Comparison of ENCODE assay signal across 14 cellular contexts in genomic region chr1:58769809-58770345, GRCh38. TPM values are rescaled to one million over a fixed set of nuclear protein-coding genes. Genes with fewer than 3 reads are reported as not detected.
DNase-seq lines count a peak whose midpoint lies in the region; ATAC-seq and TF ChIP-seq lines count a peak whose summit lies in the region.
"Had no signal": no experiment of that assay in that cellular context is flagged by ENCODE, and none has a peak within 500 bp of the region (broad histone marks: within the 10 kb centered on the region; RNA-seq: fewer than 3 reads in every experiment).

No MANE protein-coding gene starts in this region.

- WGBS in SK-N-SH (ENCODE audit: low lambda C conversion rate) = 56% methylated on average over 9 of the region's 9 CpGs

- POLR2A ChIA-PET in SK-N-SH (lab: Yijun Ruan, JAX) = no interaction called here

- H3K27ac ChIP-seq in SK-N-SH (ENCODE audit: low read depth in 2 of 2, low read length in 1 of 2) (peak overlapping the region; percentile 53 to 65; a peak in 3 of 4 replicates), uterus (peak overlapping the region; percentile 31 to 46)
- H3K27ac ChIP-seq: 22Rv1, ovary, PC-9 had no signal

- DNase-seq in NCI-H1694 treated with DMSO at 0.1 percent for 48 hours (lab: John Stamatoyannopoulos, UW) (peak; percentile 35), NCI-H1694 (lab: John Stamatoyannopoulos, UW) (no peak), SK-N-SH (no peak), fibroblast of gingiva (ENCODE audit: low read depth) (peak; percentile 49), uterus (no peak), NAMALWA (ENCODE audit: low spot score) (no peak)
- DNase-seq: activated effector memory CD4-positive, alpha-beta T cell treated with Interleukin-2 at 50 U/mL for 16 hours; DMS79; MM.1S had no signal

- no peaks in the 10 kb centered on the region for H3K27me3 ChIP-seq in SK-N-SH (ENCODE audit: insufficient read depth)
- no peaks in the 10 kb centered on the region for H3K27me3 ChIP-seq in uterus
- H3K27me3 ChIP-seq: ovary had no signal

- no peaks in the 10 kb centered on the region for H3K36me3 ChIP-seq in SK-N-SH (replicated peaks in 1 of 2; ENCODE audit: control insufficient read depth in 1 of 2, insufficient read depth in 2 of 2, low read length in 1 of 2)
- H3K36me3 ChIP-seq in uterus = no peaks in the 10 kb centered on the region
- H3K36me3 ChIP-seq: ovary had no signal

- no peak for TF ChIP-seq CTCF in SK-N-SH (IDR thresholded peaks at IDR 0.05)
- TF ChIP-seq CTCF in uterus (IDR thresholded peaks at IDR 0.05) = no peak

- H3K4me1 ChIP-seq in SK-N-SH (ENCODE audit: control insufficient read depth in 1 of 2, insufficient read depth in 2 of 2, low read depth in 1 of 2, low read length in 1 of 2) (peaks cover 0 to 22% of the 10 kb centered on the region in 2 experiments), uterus (peaks cover 0 to 5% of the 10 kb centered on the region in 2 donors)

- H3F3A ChIP-seq in SK-N-SH (replicated peaks; ENCODE audit: insufficient read depth) = peaks cover 17% of the 10 kb centered on the region

- H3K4me3 ChIP-seq in SK-N-SH (ENCODE audit: low read depth in 2 of 2, low read length in 1 of 2) = no peak overlapping the region
- no peak overlapping the region for H3K4me3 ChIP-seq in uterus
- H3K4me3 ChIP-seq: ovary, PC-9 had no signal

- no peak for TF ChIP-seq POLR2A in uterus (IDR thresholded peaks at IDR 0.05)

- intact Hi-C loops in uterus (cut with DNase I; ENCODE audit: low total_unique reads) = no loop called here

- no peak for TF ChIP-seq RAD21 in SK-N-SH (IDR thresholded peaks at IDR 0.05; ENCODE audit: low read length)

- H3K9me3 ChIP-seq in SK-N-SH (no peaks in the 10 kb centered on the region), uterus (no peaks in the 10 kb centered on the region)
- H3K9me3 ChIP-seq: ovary had no signal

- peak overlapping the region; percentile 46; the same call in 1 of the 2 replicates for H3K4me2 ChIP-seq in SK-N-SH
- H3K4me2 ChIP-seq: PC-9 had no signal

- no peak overlapping the region for H3K9ac ChIP-seq in SK-N-SH

- ATAC-seq in GM21723 (IDR thresholded peaks at IDR 0.05; ENCODE audit: unreplicated experiment) = no peak
- no peak for ATAC-seq in GM21786 (IDR thresholded peaks at IDR 0.05; ENCODE audit: unreplicated experiment)

- CTCF ChIA-PET in SK-N-SH (lab: Yijun Ruan, JAX) = interaction anchor here (0.7 to 4.2 kb wide), 8 partner anchors 9 to 990 kb away, joined by 3 to 31 read pairs (median 4); no protein-coding TSS in a partner anchor

- no peaks in the 10 kb centered on the region for H3K9me2 ChIP-seq in SK-N-SH

- no peaks in the 10 kb centered on the region for H4K20me1 ChIP-seq in SK-N-SH (ENCODE audit: insufficient read depth)

- H2AFZ ChIP-seq in SK-N-SH (ENCODE audit: low read depth) = peak overlapping the region; percentile 56
- H2AFZ ChIP-seq: PC-9 had no signal

- TF ChIP-seq EP300 in SK-N-SH (IDR thresholded peaks at IDR 0.05; ENCODE audit: borderline replicate concordance in 1 of 2, low read depth in 1 of 2, low read length in 1 of 2) = no peak

- no peaks in the 10 kb centered on the region for H3K79me2 ChIP-seq in SK-N-SH (ENCODE audit: insufficient read depth)

TF ChIP-seq in SK-N-SH, 30 proteins besides CTCF, POLR2A, EP300 and RAD21:
- no peak for TF ChIP-seq MEF2A (IDR thresholded peaks at IDR 0.05; ENCODE audit: borderline replicate concordance, low read depth)
- TF ChIP-seq EZH2phosphoT487 (IDR thresholded peaks at IDR 0.05; ENCODE audit: borderline replicate concordance, low read depth) = no peak
- TF ChIP-seq RCOR1 (IDR thresholded peaks at IDR 0.05; ENCODE audit: low read length) = no peak
- no peak for TF ChIP-seq JUND (IDR thresholded peaks at IDR 0.05)
- TF ChIP-seq TEAD4 (IDR thresholded peaks at IDR 0.05; ENCODE audit: borderline replicate concordance, insufficient read depth) = 0 out of 2 replicates have a peak, but pooled peaks have one; percentile 22
- TF ChIP-seq IRF3 (IDR thresholded peaks at IDR 0.05; ENCODE audit: low read depth, low read length) = no peak
- peak; percentile 31; the same call in 1 of the 2 replicates for TF ChIP-seq NFIC (IDR thresholded peaks at IDR 0.05; ENCODE audit: borderline replicate concordance)
- TF ChIP-seq MAX (IDR thresholded peaks at IDR 0.05; ENCODE audit: low read depth) = no peak
- no peak for TF ChIP-seq YY1 (IDR thresholded peaks at IDR 0.05; ENCODE audit: low read depth)
- TF ChIP-seq, protein P1, sequence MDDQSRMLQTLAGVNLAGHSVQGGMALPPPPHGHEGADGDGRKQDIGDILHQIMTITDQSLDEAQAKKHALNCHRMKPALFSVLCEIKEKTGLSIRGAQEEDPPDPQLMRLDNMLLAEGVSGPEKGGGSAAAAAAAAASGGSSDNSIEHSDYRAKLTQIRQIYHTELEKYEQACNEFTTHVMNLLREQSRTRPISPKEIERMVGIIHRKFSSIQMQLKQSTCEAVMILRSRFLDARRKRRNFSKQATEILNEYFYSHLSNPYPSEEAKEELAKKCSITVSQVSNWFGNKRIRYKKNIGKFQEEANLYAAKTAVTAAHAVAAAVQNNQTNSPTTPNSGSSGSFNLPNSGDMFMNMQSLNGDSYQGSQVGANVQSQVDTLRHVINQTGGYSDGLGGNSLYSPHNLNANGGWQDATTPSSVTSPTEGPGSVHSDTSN (IDR thresholded peaks at IDR 0.05) = peak; percentile 49; the same call in 1 of the 2 replicates
- no peak for TF ChIP-seq RXRA (IDR thresholded peaks at IDR 0.05; ENCODE audit: borderline replicate concordance, low read depth)
- no peak for TF ChIP-seq TAF1 (IDR thresholded peaks at IDR 0.05; ENCODE audit: borderline replicate concordance, low read depth, low read length)
- TF ChIP-seq TCF12 (IDR thresholded peaks at IDR 0.05) = peak; percentile 89
- TF ChIP-seq CHD2 (IDR thresholded peaks at IDR 0.05; ENCODE audit: low read length, partially characterized antibody) = no peak

RNA-seq across cellular contexts. Expression of gene JUN, which starts 14.0 kb away (rescaled TPM):
- polyA plus RNA-seq in SK-N-SH (2012; rRNA removed) = 54.6 and 66.5 TPM in 2 replicates
- polyA plus RNA-seq in SK-N-SH (2012; cell fraction: cytosol; rRNA removed) = 34.2 and 46.9 TPM in 2 replicates
- polyA plus RNA-seq in SK-N-SH (2012; cell fraction: nucleus; rRNA removed) = 83.5 and 100 TPM in 2 replicates
- 100 to 1,000 TPM; 154 to 246 (median 239) TPM for total RNA-seq in uterus

Comparison
In these comparisons a context has a peak if more than half of its experiments do, and no peak if none do; other contexts are left out.
1. DNase-seq: peak in NCI-H1694 treated with DMSO at 0.1 percent for 48 hours (single experiment) and fibroblast of gingiva (single experiment); none in NCI-H1694 (single experiment), SK-N-SH (single experiment), uterus (0 of 2) and NAMALWA (single experiment).